In genomic region chr11:8045839-8046238, GRCh38 we compare ENCODE assay signal across 33 cellular contexts. TPM values are rescaled to one million over a fixed set of nuclear protein-coding genes. Genes with fewer than 3 reads are reported as not detected.
"Had no signal": no experiment of that assay in that cellular context is flagged by ENCODE, and none has a peak within 500 bp of the region (broad histone marks: within the 10 kb centered on the region; RNA-seq: fewer than 3 reads in every experiment).

No MANE protein-coding gene starts in this region.

- DNase-seq: effector CD8-positive, alpha-beta T cell; foreskin keratinocyte; heart left ventricle; hypothalamus; immature natural killer cell; islet precursor cell; kidney glomerular epithelial cell; left colon; left ventricle myocardium inferior; lower lobe of right lung; naive thymus-derived CD8-positive, alpha-beta T cell; nephron progenitor cell; occipital lobe; posterior cingulate gyrus; retina; right lobe of liver; stimulated activated CD4-positive, alpha-beta T cell treated with anti-CD3 and anti-CD28 coated beads, Interleukin-12 subunit alpha, Interleukin-12 subunit beta, amount 100 ng/mL, for 4 hours; stimulated activated CD4-positive, alpha-beta T cell treated with anti-CD3 and anti-CD28 coated beads, Interleukin-1b, Interleukin-23, amount 100 ng/mL, for 48 hours; stimulated activated CD4-positive, alpha-beta T cell treated with anti-CD3 and anti-CD28 coated beads, Interleukin-4, amount 100 ng/mL, for 1 hour; stimulated activated CD8-positive, alpha-beta memory T cell treated with anti-CD3 and anti-CD28 coated beads, Interleukin-4, amount 100 ng/mL, for 48 hours; stimulated activated naive CD4-positive, alpha-beta T cell; stimulated activated naive CD8-positive, alpha-beta T cell treated with anti-CD3 and anti-CD28 coated beads, Interleukin-15, amount 100 ng/mL, for 72 hours; transverse colon; upper lobe of right lung; uterus had no signal

- H3K4me3 Mint-ChIP-seq: dendritic cell treated with granulocyte-macrophage colony-stimulating factor and Interleukin-4, amounts not matched to agents 40 ng/mL and 50 ng/mL, for 4 days; immature natural killer cell; memory B cell; mesothelial cell of epicardium; naive thymus-derived CD8-positive, alpha-beta T cell; nephron progenitor cell; stimulated activated naive CD8-positive, alpha-beta T cell treated with anti-CD3 and anti-CD28 coated beads, Interleukin-15, amount 100 ng/mL, for 72 hours had no signal

- H3K9me3 ChIP-seq: esophagus muscularis mucosa, gastroesophageal sphincter, heart left ventricle, left ventricle myocardium inferior, lower lobe of right lung, ovary, right lobe of liver, suprapubic skin, transverse colon, upper lobe of right lung, uterus had no signal

- H3K4me1 ChIP-seq: esophagus muscularis mucosa, foreskin keratinocyte, gastroesophageal sphincter, heart left ventricle, lower lobe of right lung, right lobe of liver, suprapubic skin, transverse colon, upper lobe of right lung, uterus had no signal

- H3K9me3 Mint-ChIP-seq: dendritic cell treated with granulocyte-macrophage colony-stimulating factor and Interleukin-4, amounts not matched to agents 40 ng/mL and 50 ng/mL, for 4 days; immature natural killer cell; memory B cell; naive thymus-derived CD8-positive, alpha-beta T cell; stimulated activated naive CD8-positive, alpha-beta T cell treated with anti-CD3 and anti-CD28 coated beads, Interleukin-15, amount 100 ng/mL, for 72 hours had no signal

- H3K4me2 ChIP-seq: smooth muscle cell had no signal

- H3K27ac ChIP-seq: esophagus muscularis mucosa, foreskin keratinocyte, gastroesophageal sphincter, heart left ventricle, left ventricle myocardium inferior, lower lobe of right lung, ovary, right lobe of liver, suprapubic skin, transverse colon, upper lobe of right lung, uterus had no signal

- H3K4me1 Mint-ChIP-seq: immature natural killer cell; memory B cell; mesothelial cell of epicardium; naive thymus-derived CD8-positive, alpha-beta T cell; nephron progenitor cell; stimulated activated naive CD8-positive, alpha-beta T cell treated with anti-CD3 and anti-CD28 coated beads, Interleukin-15, amount 100 ng/mL, for 72 hours had no signal

- H3K36me3 ChIP-seq: esophagus muscularis mucosa, gastroesophageal sphincter, heart left ventricle, left ventricle myocardium inferior, lower lobe of right lung, ovary, right lobe of liver, suprapubic skin, transverse colon, upper lobe of right lung, uterus had no signal

- H3K27me3 ChIP-seq: esophagus muscularis mucosa, gastroesophageal sphincter, heart left ventricle, ovary, right lobe of liver, suprapubic skin, transverse colon, upper lobe of right lung, uterus had no signal

- ATAC-seq: foreskin keratinocyte; gastroesophageal sphincter; left colon; lower lobe of right lung; naive thymus-derived CD8-positive, alpha-beta T cell; right lobe of liver; stimulated activated naive CD8-positive, alpha-beta T cell treated with anti-CD3 and anti-CD28 coated beads, Interleukin-15, amount 100 ng/mL, for 72 hours; upper lobe of right lung had no signal

- H3K4me3 ChIP-seq: esophagus muscularis mucosa, gastroesophageal sphincter, heart left ventricle, left ventricle myocardium inferior, lower lobe of right lung, ovary, right lobe of liver, smooth muscle cell, suprapubic skin, transverse colon, upper lobe of right lung, uterus had no signal

- H3K27ac Mint-ChIP-seq: dendritic cell treated with granulocyte-macrophage colony-stimulating factor and Interleukin-4, amounts not matched to agents 40 ng/mL and 50 ng/mL, for 4 days; immature natural killer cell; memory B cell; mesothelial cell of epicardium; nephron progenitor cell; stimulated activated naive CD8-positive, alpha-beta T cell treated with anti-CD3 and anti-CD28 coated beads, Interleukin-15, amount 100 ng/mL, for 72 hours had no signal

- H3K36me3 Mint-ChIP-seq: immature natural killer cell; mesothelial cell of epicardium; naive thymus-derived CD8-positive, alpha-beta T cell had no signal

RNA-seq across cellular contexts. Expression of gene TUB, which starts 35.2 kb away (rescaled TPM):
- total RNA-seq: naive thymus-derived CD8-positive, alpha-beta T cell had no signal
- polyA plus RNA-seq: immature natural killer cell had no signal
